Comparison of ENCODE assay signal across 11 cellular contexts in genomic region chr1:176119549-176119948, GRCh38.
DNase-seq lines count a peak whose midpoint lies in the region; ATAC-seq and TF ChIP-seq lines count a peak whose summit lies in the region.
"Had no signal": no experiment of that assay in that cellular context is flagged by ENCODE, and none has a peak within 500 bp of the region (broad histone marks: within the 10 kb centered on the region; RNA-seq: fewer than 3 reads in every experiment).

No MANE protein-coding gene starts in this region.

- no peaks in the 10 kb centered on the region for H3K27me3 ChIP-seq in HL-60 (ENCODE audit: insufficient read depth, poor library complexity, severe bottlenecking)
- H3K27me3 ChIP-seq: suprapubic skin had no signal

- H3K4me3 Mint-ChIP-seq in progenitor cell of endocrine pancreas (ENCODE audit: low read depth), result no peak overlapping the region
- H3K4me3 Mint-ChIP-seq: dendritic cell treated with granulocyte-macrophage colony-stimulating factor and Interleukin-4, amounts not matched to agents 40 ng/mL and 50 ng/mL, for 4 days had no signal

- TF ChIP-seq CTCF in HL-60 (IDR thresholded peaks at IDR 0.05; ENCODE audit: insufficient read depth, low read length) (peak; percentile 6), progenitor cell of endocrine pancreas (IDR thresholded peaks at IDR 0.05; ENCODE audit: unreplicated experiment) (peak; percentile 14)

- no peak overlapping the region for H3K27ac Mint-ChIP-seq in progenitor cell of endocrine pancreas
- H3K27ac Mint-ChIP-seq: dendritic cell treated with granulocyte-macrophage colony-stimulating factor and Interleukin-4, amounts not matched to agents 40 ng/mL and 50 ng/mL, for 4 days had no signal

- H3K27ac ChIP-seq in HL-60 (replicated peaks), result no peak overlapping the region
- H3K27ac ChIP-seq: ovary, suprapubic skin had no signal

- H3K4me3 ChIP-seq in HL-60 (replicated peaks; ENCODE audit: insufficient read depth, low read length), result no peak overlapping the region
- H3K4me3 ChIP-seq: ovary, suprapubic skin had no signal

- peaks cover 23% of the 10 kb centered on the region for H3K36me3 Mint-ChIP-seq in progenitor cell of endocrine pancreas (ENCODE audit: insufficient read depth)

- peaks cover 6% of the 10 kb centered on the region for H3K9me3 Mint-ChIP-seq in progenitor cell of endocrine pancreas (ENCODE audit: low read depth)

- ATAC-seq in activated CD4-positive, CD25-positive, alpha-beta regulatory T cell treated with anti-CD3 and anti-CD28 coated beads, Interleukin-2, amount 50 U/mL, for 24 hours, result peak; percentile 46 to 63

- no peaks in the 10 kb centered on the region for H3K4me1 Mint-ChIP-seq in progenitor cell of endocrine pancreas (ENCODE audit: low read depth)

- no peak for DNase-seq in activated CD4-positive, CD25-positive, alpha-beta regulatory T cell treated with anti-CD3 and anti-CD28 coated beads, Interleukin-2, amount 50 U/mL, for 72 hours
- DNase-seq in HL-60 (ENCODE audit: low read depth in 1 of 2, low spot score in 1 of 2) (no peak), amniotic epithelial cell (ENCODE audit: low read depth) (peak; percentile 14), progenitor cell of endocrine pancreas (ENCODE audit: low spot score, unreplicated experiment) (no peak), COR-L47 (lab: John Stamatoyannopoulos, UW) (no peak), NCI-H524 (lab: John Stamatoyannopoulos, UW) (no peak), NCI-H526 treated with DMSO at 0.1 percent for 48 hours (lab: John Stamatoyannopoulos, UW) (no peak)
- DNase-seq: ovary had no signal

- no peaks in the 10 kb centered on the region for H3K27me3 Mint-ChIP-seq in progenitor cell of endocrine pancreas
- H3K27me3 Mint-ChIP-seq: dendritic cell treated with granulocyte-macrophage colony-stimulating factor and Interleukin-4, amounts not matched to agents 40 ng/mL and 50 ng/mL, for 4 days had no signal
